ENCODE assay signal across 12 cellular contexts in genomic region chr13:51733656-51734334, GRCh38.
DNase-seq lines count a peak whose midpoint lies in the region; ATAC-seq and TF ChIP-seq lines count a peak whose summit lies in the region.
"Had no signal": no experiment of that assay in that cellular context is flagged by ENCODE, and none has a peak within 500 bp of the region (broad histone marks: within the 10 kb centered on the region; RNA-seq: fewer than 3 reads in every experiment).

No MANE protein-coding gene starts in this region.

- no peaks in the 10 kb centered on the region for H3K79me1 ChIP-seq in H9 (ENCODE audit: insufficient read depth, low read depth, low read length, poor library complexity, severe bottlenecking)

- H2AFZ ChIP-seq in H9 (ENCODE audit: low read length), result no peak overlapping the region

- no peak overlapping the region for H4K91ac ChIP-seq in H9 (ENCODE audit: insufficient read length, low read depth, low read length)

- H3K9me3 ChIP-seq in H9 (ENCODE audit: control insufficient read depth, low read depth, low read length) (no peaks in the 10 kb centered on the region), T-helper 17 cell (ENCODE audit: control insufficient read depth, low read length, poor library complexity, severe bottlenecking) (no peaks in the 10 kb centered on the region)

- no peaks in the 10 kb centered on the region for H3K27me3 Mint-ChIP-seq in H9 (ENCODE audit: low read depth)
- no peaks in the 10 kb centered on the region for H3K27me3 Mint-ChIP-seq in T-helper 17 cell
- H3K27me3 Mint-ChIP-seq: progenitor cell of endocrine pancreas had no signal

- no peaks in the 10 kb centered on the region for H3K4me1 ChIP-seq in H9 (ENCODE audit: insufficient read depth, low read length)

- H3K23me2 ChIP-seq in H9 (ENCODE audit: insufficient read length, low read depth, low read length, poor library complexity, severe bottlenecking), result no peaks in the 10 kb centered on the region

- H3K23ac ChIP-seq in H9 (ENCODE audit: insufficient read length, low read depth, low read length), result no peak overlapping the region

- no peaks in the 10 kb centered on the region for H3K79me2 ChIP-seq in H9 (ENCODE audit: insufficient read depth, low read length)

- no peak overlapping the region for H3K14ac ChIP-seq in H9 (ENCODE audit: insufficient read depth, low read length)

- H2BK20ac ChIP-seq in H9 (ENCODE audit: low read depth, low read length, poor library complexity, severe bottlenecking), result no peak overlapping the region

- H4K20me1 ChIP-seq in H9 (ENCODE audit: control insufficient read depth, insufficient read depth, insufficient read length), result peaks cover 5% of the 10 kb centered on the region

- H3K27ac ChIP-seq in H9 (ENCODE audit: insufficient read length, low read depth, low read length), result no peak overlapping the region

- no peaks in the 10 kb centered on the region for H3K36me3 ChIP-seq in kidney epithelial cell (ENCODE audit: control insufficient read depth, insufficient read depth, low read length)

- no peak overlapping the region for H4K5ac ChIP-seq in H9 (ENCODE audit: insufficient read length, low read depth, low read length)

- H3K4me2 ChIP-seq in H9 (ENCODE audit: insufficient read depth, insufficient read length, low read length), result no peak overlapping the region

- H3K56ac ChIP-seq in H9 (ENCODE audit: insufficient read length, low read depth, low read length), result no peak overlapping the region

- H2BK5ac ChIP-seq in H9 (ENCODE audit: insufficient read length, low read length), result no peak overlapping the region

- H2BK120ac ChIP-seq in H9 (ENCODE audit: low read depth, low read length, poor library complexity, severe bottlenecking), result no peak overlapping the region

- no peak overlapping the region for H3K4me3 Mint-ChIP-seq in H9
- H3K4me3 Mint-ChIP-seq in T-helper 17 cell, result no peak overlapping the region
- H3K4me3 Mint-ChIP-seq: activated T-cell treated with anti-CD3 and anti-CD28 coated beads, Interleukin-2, amount 50 U/mL, for 4 hours; T-helper 1 cell treated with Interleukin-12 subunit alpha and Interleukin-12 subunit beta and Interleukin-4 antibody, amounts not matched to agents 30 μg/mL and 1 μg/mL, for 36 hours had no signal

- H3K27ac Mint-ChIP-seq in H9 (peak overlapping the region; percentile 8 to 46 (median 46); a peak in 6 of 7 replicates), T-helper 17 cell (peak overlapping the region; percentile 51)
- H3K27ac Mint-ChIP-seq: progenitor cell of endocrine pancreas; T-helper 1 cell treated with Interleukin-12 subunit alpha and Interleukin-12 subunit beta and Interleukin-4 antibody, amounts not matched to agents 30 μg/mL and 1 μg/mL, for 36 hours had no signal

- H2BK12ac ChIP-seq in H9 (ENCODE audit: insufficient read length, low read depth, low read length), result no peak overlapping the region

- no peak overlapping the region for H2BK15ac ChIP-seq in H9 (ENCODE audit: low read depth, low read length)

- WGBS in H9 (ENCODE audit: extremely low coverage, insufficient read length, low lambda C conversion rate), result no CpG with 5 or more reads among the region's 2 CpGs

- no peak overlapping the region for H3K4ac ChIP-seq in H9 (ENCODE audit: low read depth, low read length)

- H3K18ac ChIP-seq in H9 (ENCODE audit: insufficient read length, low read depth, low read length), result no peak overlapping the region

- H3K4me1 Mint-ChIP-seq in H9 (peaks cover 6 to 7% of the 10 kb centered on the region in 2 experiments), T-helper 17 cell (peaks cover 14% of the 10 kb centered on the region)

- no peak overlapping the region for H3K9ac ChIP-seq in H9 (ENCODE audit: extremely low read depth, insufficient read length, low read length)

- H3T11ph ChIP-seq in H9 (ENCODE audit: low read length), result no peak overlapping the region

- H3K4me3 ChIP-seq in AG09309 (ENCODE audit: control insufficient read depth, low read depth, low read length), result no peak overlapping the region
- no peak overlapping the region for H3K4me3 ChIP-seq in kidney epithelial cell (ENCODE audit: low read depth, low read length)

- H4K8ac ChIP-seq in H9 (replicated peaks; ENCODE audit: insufficient read length, low read depth, low read length), result no peak overlapping the region

- TF ChIP-seq CTCF in AG09309 (IDR thresholded peaks at IDR 0.05; ENCODE audit: control insufficient read depth, insufficient read depth, low read depth, low read length, missing control alignments) (peak; percentile 11), H9 (conservative IDR thresholded peaks at IDR 0.05) (no peak), kidney epithelial cell (IDR thresholded peaks at IDR 0.05; ENCODE audit: insufficient read depth, low read length, poor library complexity, severe bottlenecking) (peak; percentile 9)

- H3K36me3 Mint-ChIP-seq in H9 (ENCODE audit: insufficient read depth in 1 of 3, low read depth in 3 of 3), result peaks cover 4 to 17% (median 13%) of the 10 kb centered on the region in 3 experiments; a peak in 6 of 7 replicates
- H3K36me3 Mint-ChIP-seq in T-helper 17 cell (ENCODE audit: low read depth), result peaks cover 7% of the 10 kb centered on the region

- no peaks in the 10 kb centered on the region for H3K9me3 Mint-ChIP-seq in H9
- H3K9me3 Mint-ChIP-seq: activated T-cell treated with anti-CD3 and anti-CD28 coated beads, Interleukin-2, amount 50 U/mL, for 4 hours; T-helper 1 cell treated with Interleukin-12 subunit alpha and Interleukin-12 subunit beta and Interleukin-4 antibody, amounts not matched to agents 30 μg/mL and 1 μg/mL, for 36 hours had no signal

- no peaks in the 10 kb centered on the region for H3K27me3 ChIP-seq in H9 (ENCODE audit: insufficient read depth, low read length)
- H3K27me3 ChIP-seq in kidney epithelial cell (ENCODE audit: control insufficient read depth, insufficient read depth, low read length), result no peaks in the 10 kb centered on the region

- DNase-seq in AG09309 (ENCODE audit: low read depth), result no peak
- DNase-seq in H9, result no peak
- no peak for DNase-seq in T-helper 17 cell
- no peak for DNase-seq in kidney epithelial cell (ENCODE audit: low read depth)
- no peak for DNase-seq in NCI-H345 treated with DMSO at 0.1 percent for 48 hours (lab: John Stamatoyannopoulos, UW; ENCODE audit: unreplicated experiment)
- DNase-seq in NCI-H748 (lab: John Stamatoyannopoulos, UW; ENCODE audit: unreplicated experiment), result no peak
- DNase-seq in central memory CD4-positive, alpha-beta T cell, result no peak
- no peak for DNase-seq in cerebellar nuclear complex (lab: John Stamatoyannopoulos, UW)
- DNase-seq: activated T-cell treated with anti-CD3 and anti-CD28 coated beads, Interleukin-2, amount 50 U/mL, for 4 hours; NCI-H1092 treated with DMSO at 0.1 percent for 48 hours had no signal

- no peak for ATAC-seq in T-helper 17 cell
- ATAC-seq: activated T-cell treated with anti-CD3 and anti-CD28 coated beads, Interleukin-2, amount 50 U/mL, for 4 hours had no signal

- H2AK5ac ChIP-seq in H9 (ENCODE audit: insufficient read length, low read length), result no peak overlapping the region
